15 cellular contexts compared by ENCODE assay signal in the genomic region with DNA sequence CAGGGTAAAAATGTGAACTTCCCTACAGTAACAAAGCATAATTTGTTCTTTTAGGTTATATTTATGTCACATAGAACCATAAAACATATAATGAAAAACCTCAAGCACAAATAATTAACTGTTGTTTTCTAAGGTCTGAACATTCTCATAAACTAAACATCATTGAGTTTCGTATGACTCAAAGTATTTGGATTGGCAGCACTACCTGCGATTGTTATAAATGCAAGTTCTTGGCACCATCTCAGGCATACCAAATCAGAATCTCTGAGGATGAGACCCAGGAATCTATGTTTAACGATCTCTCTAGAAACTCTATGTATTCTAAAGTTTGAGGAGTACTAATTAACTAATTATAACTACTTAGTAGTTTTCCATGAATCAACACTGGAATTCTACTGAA.
"Had no signal": no experiment of that assay in that cellular context is flagged by ENCODE, and none has a peak within 500 bp of the region (broad histone marks: within the 10 kb centered on the region; RNA-seq: fewer than 3 reads in every experiment).

No MANE protein-coding gene starts in this region.

- H3K79me2 ChIP-seq: parathyroid adenoma had no signal

- H3K4me3 ChIP-seq: thyroid gland had no signal

- H3K9me3 ChIP-seq: neutrophil, thyroid gland had no signal

- DNase-seq: activated CD4-positive, alpha-beta T cell treated with anti-CD3 and anti-CD28 coated beads for 36 hours; activated CD4-positive, alpha-beta T cell treated with anti-CD3 and anti-CD28 coated beads, Interleukin-2, amount 50 U/mL, for 48 hours; activated gamma-delta T cell; activated naive CD8-positive, alpha-beta T cell treated with anti-CD3 and anti-CD28 coated beads for 36 hours; amniotic stem cell; erythroblast; immature natural killer cell; left cardiac atrium; stimulated activated CD4-positive, alpha-beta T cell treated with anti-CD3 and anti-CD28 coated beads, Interleukin-12 subunit alpha, Interleukin-12 subunit beta, amount 100 ng/mL, for 4 hours; stimulated activated CD4-positive, alpha-beta T cell treated with anti-CD3 and anti-CD28 coated beads, Interleukin-1b, Interleukin-23, amount 100 ng/mL, for 48 hours; stimulated activated CD8-positive, alpha-beta memory T cell treated with anti-CD3 and anti-CD28 coated beads, Interleukin-4, amount 100 ng/mL, for 48 hours; stimulated activated naive CD4-positive, alpha-beta T cell; thyroid gland had no signal

- H3K4me1 ChIP-seq: parathyroid adenoma, thyroid gland had no signal

- H3K27ac ChIP-seq: neutrophil, parathyroid adenoma, thyroid gland had no signal

- H3K27me3 ChIP-seq: neutrophil, thyroid gland had no signal

- H2AFZ ChIP-seq: parathyroid adenoma had no signal

- H3K9ac ChIP-seq: parathyroid adenoma had no signal
